8 cellular contexts compared by ENCODE assay signal in genomic region chr11:68118753-68119448, GRCh38. TPM values are rescaled to one million over a fixed set of nuclear protein-coding genes. Genes with fewer than 3 reads are reported as not detected.
DNase-seq lines count a peak whose midpoint lies in the region; ATAC-seq, FAIRE-seq and TF ChIP-seq lines count a peak whose summit lies in the region.

No MANE protein-coding gene starts in this region.

- H3K9ac ChIP-seq in HepG2 (ENCODE audit: insufficient read depth, low read depth, low read length): peak overlapping the region; percentile 85

- TF ChIP-seq POLR2A in HepG2 (IDR thresholded peaks at IDR 0.05; ENCODE audit: insufficient read depth in 1 of 2, low read depth in 2 of 2, low read length in 2 of 2): no peak

- peaks cover 67% of the 10 kb centered on the region for H3K4me1 ChIP-seq in HepG2 (ENCODE audit: insufficient read depth, low read length)

- 3% methylated on average over 4 of the region's 4 CpGs for WGBS in HepG2 (ENCODE audit: low lambda C conversion rate)

- no peak overlapping the region for H2AFZ ChIP-seq in HepG2 (ENCODE audit: low read length)

- no peak for TF ChIP-seq RAD21 in HepG2 (CRISPR knock-in tag; IDR thresholded peaks at IDR 0.05)

- H3K79me2 ChIP-seq in HepG2 (ENCODE audit: insufficient read depth, low read length): peaks cover 82% of the 10 kb centered on the region

- BruUV-seq in HepG2 (replicated peaks; lab: Mats Ljungman, UMichigan): TSS peak; percentile 49

- no peak for TF ChIP-seq EP300 in HepG2 (IDR thresholded peaks at IDR 0.05; ENCODE audit: low read depth in 2 of 2, low read length in 2 of 2)
- TF ChIP-seq EP300 in HepG2 (CRISPR knock-in tag; IDR thresholded peaks at IDR 0.05; ENCODE audit: borderline replicate concordance): no peak

- peak overlapping the region; percentile 83 for H3K27ac ChIP-seq in HepG2 (ENCODE audit: extremely low read length, insufficient read depth, low read length)

- H3K4me2 ChIP-seq in HepG2 (ENCODE audit: low read depth, low read length): peak overlapping the region; percentile 82

- ATAC-seq in natural killer cell (no peak), activated B cell treated with CpG ODN at 0.5 μM for 24 hours (ENCODE audit: low read depth) (no peak), HepG2 (no peak), GM18498 (IDR thresholded peaks at IDR 0.05; ENCODE audit: unreplicated experiment) (no peak)
- no peak for ATAC-seq in natural killer cell treated with Interleukin-12 subunit alpha and Interleukin-12 subunit beta and Interleukin-15 and Interleukin-18, amount 100 ng/mL, for 72 hours

- in situ Hi-C loops in HepG2 (cut with HindIII; ENCODE audit: extremely low pct_ligation_motif_present, low pct_unique_long_range_greater_than_20kb): no loop called here

- H3K36me3 Mint-ChIP-seq in natural killer cell (no peaks in the 10 kb centered on the region), activated B cell treated with CpG ODN at 0.5 μM for 24 hours (ENCODE audit: low read depth) (peaks cover 2% of the 10 kb centered on the region), type B pancreatic cell (peaks cover 11% of the 10 kb centered on the region)
- H3K36me3 Mint-ChIP-seq in natural killer cell treated with Interleukin-12 subunit alpha and Interleukin-12 subunit beta and Interleukin-15 and Interleukin-18, amount 100 ng/mL, for 72 hours: no peaks in the 10 kb centered on the region

- H3K9me3 ChIP-seq in HepG2 (ENCODE audit: low read length): no peaks in the 10 kb centered on the region

- FAIRE-seq in HepG2 (lab: Jason Lieb, UNC): no peak

- H3K4me3 Mint-ChIP-seq in natural killer cell (peak overlapping the region; percentile 31), activated B cell treated with CpG ODN at 0.5 μM for 24 hours (peak overlapping the region; percentile 69), type B pancreatic cell (peak overlapping the region; percentile 98)
- no peak overlapping the region for H3K4me3 Mint-ChIP-seq in natural killer cell treated with Interleukin-12 subunit alpha and Interleukin-12 subunit beta and Interleukin-15 and Interleukin-18, amount 100 ng/mL, for 72 hours

- POLR2A ChIA-PET in activated B cell treated with CpG ODN at 0.5 μM for 24 hours (lab: Charles Lee): interaction anchor here (1.0 kb wide), 1 partner anchor 81 kb away, joined by 3 read pairs; no protein-coding TSS in a partner anchor
- POLR2A ChIA-PET in HepG2 (lab: Yijun Ruan, JAX): interaction anchor here (0.9 to 7.3 kb wide), 10 partner anchors 9 to 90 kb away, joined by 3 to 98 read pairs (median 8); no protein-coding TSS in a partner anchor

- DNase-seq in natural killer cell: no peak
- no peak for DNase-seq in natural killer cell treated with Interleukin-12 subunit alpha and Interleukin-12 subunit beta and Interleukin-15 and Interleukin-18, amount 100 ng/mL, for 72 hours (ENCODE audit: low spot score)
- DNase-seq in activated B cell treated with CpG ODN at 0.5 μM for 24 hours: no peak
- no peak for DNase-seq in HepG2 (ENCODE audit: low spot score)
- no peak for DNase-seq in type B pancreatic cell (ENCODE audit: extremely low spot score, unreplicated experiment)
- DNase-seq in stimulated activated CD4-positive, alpha-beta T cell treated with anti-CD3 and anti-CD28 coated beads, Interleukin-2, amount 100 ng/mL, for 24 hours: no peak
- no peak for DNase-seq in foreskin melanocyte

- peaks cover 7 to 37% of the 10 kb centered on the region in 2 experiments; a peak in 4 of 5 replicates for H3K36me3 ChIP-seq in HepG2 (replicated peaks in 1 of 2; ENCODE audit: control insufficient read depth in 1 of 2, insufficient read depth in 2 of 2, low read length in 2 of 2)

- peak overlapping the region; percentile 74 to 93 (median 91) for H3K4me3 ChIP-seq in HepG2 (replicated peaks in 1 of 3; ENCODE audit: insufficient read depth in 1 of 3, low read depth in 2 of 3, low read length in 3 of 3)

- H3K27ac Mint-ChIP-seq in natural killer cell (peak overlapping the region in 1 of 2 donors; percentile 65), activated B cell treated with CpG ODN at 0.5 μM for 24 hours (peak overlapping the region; percentile 77), type B pancreatic cell (peak overlapping the region; percentile 95)
- H3K27ac Mint-ChIP-seq in natural killer cell treated with Interleukin-12 subunit alpha and Interleukin-12 subunit beta and Interleukin-15 and Interleukin-18, amount 100 ng/mL, for 72 hours: no peak overlapping the region

- H3K27me3 Mint-ChIP-seq in natural killer cell (ENCODE audit: low read depth in 2 of 2) (no peaks in the 10 kb centered on the region), activated B cell treated with CpG ODN at 0.5 μM for 24 hours (no peaks in the 10 kb centered on the region), type B pancreatic cell (no peaks in the 10 kb centered on the region)
- H3K27me3 Mint-ChIP-seq in natural killer cell treated with Interleukin-12 subunit alpha and Interleukin-12 subunit beta and Interleukin-15 and Interleukin-18, amount 100 ng/mL, for 72 hours: no peaks in the 10 kb centered on the region

- H3K9me3 Mint-ChIP-seq in natural killer cell (no peaks in the 10 kb centered on the region), activated B cell treated with CpG ODN at 0.5 μM for 24 hours (no peaks in the 10 kb centered on the region), type B pancreatic cell (no peaks in the 10 kb centered on the region)
- no peaks in the 10 kb centered on the region for H3K9me3 Mint-ChIP-seq in natural killer cell treated with Interleukin-12 subunit alpha and Interleukin-12 subunit beta and Interleukin-15 and Interleukin-18, amount 100 ng/mL, for 72 hours

- no peaks in the 10 kb centered on the region; a peak in 1 of 5 replicates for H3K27me3 ChIP-seq in HepG2 (ENCODE audit: control insufficient read depth in 1 of 2, insufficient read depth in 2 of 2, low read length in 2 of 2)

- CTCF ChIA-PET in activated B cell treated with CpG ODN at 0.5 μM for 24 hours (lab: Charles Lee): interaction anchor here (0.7 to 1.3 kb wide), 2 partner anchors 19 to 1398 kb away, joined by 3 to 4 read pairs; no protein-coding TSS in a partner anchor
- CTCF ChIA-PET in HepG2 (lab: Yijun Ruan, JAX; ENCODE audit: low intra/inter-chr PET ratio, low total read pairs): no interaction called here

- intact Hi-C loops in natural killer cell (cut with micrococcal nuclease): no loop called here
- intact Hi-C loops in activated B cell treated with CpG ODN at 0.5 μM for 24 hours (cut with micrococcal nuclease): no loop called here
- intact Hi-C loops in HepG2 (cut with micrococcal nuclease; ENCODE audit: unreplicated experiment): no loop called here

- no peak for TF ChIP-seq CTCF in natural killer cell (IDR thresholded peaks at IDR 0.05)
- no peak for TF ChIP-seq CTCF in activated B cell treated with CpG ODN at 0.5 μM for 24 hours (IDR thresholded peaks at IDR 0.05)
- TF ChIP-seq CTCF in HepG2 (CRISPR knock-in tag; IDR thresholded peaks at IDR 0.05): no peak
- no peak for TF ChIP-seq CTCF in type B pancreatic cell (conservative IDR thresholded peaks at IDR 0.05)

- H4K20me1 ChIP-seq in HepG2 (ENCODE audit: insufficient read depth, low read length): peaks cover 65% of the 10 kb centered on the region

- H3K4me1 Mint-ChIP-seq in natural killer cell (peaks cover 5 to 18% of the 10 kb centered on the region in 2 donors), activated B cell treated with CpG ODN at 0.5 μM for 24 hours (peaks cover 33% of the 10 kb centered on the region), type B pancreatic cell (ENCODE audit: unreplicated experiment) (peaks cover 39% of the 10 kb centered on the region)
- H3K4me1 Mint-ChIP-seq in natural killer cell treated with Interleukin-12 subunit alpha and Interleukin-12 subunit beta and Interleukin-15 and Interleukin-18, amount 100 ng/mL, for 72 hours (ENCODE audit: low read depth in 2 of 2): peaks cover 3 to 9% of the 10 kb centered on the region in 2 donors

TF ChIP-seq in HepG2, 621 proteins besides CTCF, POLR2A, EP300 and RAD21 (continues in another document):
- 0 out of 2 replicates have a peak, but pooled peaks have one; percentile 1 for TF ChIP-seq HDAC2 (CRISPR knock-in tag; IDR thresholded peaks at IDR 0.05)
- TF ChIP-seq ZNF570 (CRISPR knock-in tag; IDR thresholded peaks at IDR 0.05; ENCODE audit: borderline replicate concordance): no peak
- no peak for TF ChIP-seq LBX2 (CRISPR knock-in tag; IDR thresholded peaks at IDR 0.05; ENCODE audit: borderline replicate concordance)

RNA-seq across cellular contexts. Expression of gene CHKA, which starts 2.3 kb away (rescaled TPM):
- total RNA-seq in natural killer cell (10 to 100 TPM; 15.8 to 24.6 (median 24.4) TPM), activated B cell treated with CpG ODN at 0.5 μM for 24 hours (11.9 and 16.1 TPM in 2 replicates), HepG2 (2016; rRNA removed; fragmentation: Illumina TruSeq; extraction: Trizol) (83.6 and 92.7 TPM in 2 replicates), type B pancreatic cell (ENCODE audit: low replicate concordance) (32.2 and 46.7 TPM in 2 replicates)
- total RNA-seq in natural killer cell treated with Interleukin-12 subunit alpha and Interleukin-12 subunit beta and Interleukin-15 and Interleukin-18, amount 100 ng/mL, for 72 hours: 10 to 100 TPM; 10.6 to 34.9 TPM
- total RNA-seq in HepG2 (2016; cell fraction: cytosol; rRNA removed; fragmentation: Illumina TruSeq; extraction: Trizol; ENCODE audit: low read depth): 19.2 and 23.2 TPM in 2 replicates
- 87.5 and 87.8 TPM in 2 replicates for total RNA-seq in HepG2 (2016; cell fraction: insoluble cytoplasmic fraction; rRNA removed; fragmentation: Illumina TruSeq; extraction: Trizol)
- 52.5 and 57.2 TPM in 2 replicates for total RNA-seq in HepG2 (2016; cell fraction: membrane; rRNA removed; fragmentation: Illumina TruSeq; extraction: Trizol)
- 127 and 148 TPM in 2 replicates for total RNA-seq in HepG2 (2016; cell fraction: nucleus; rRNA removed; fragmentation: Illumina TruSeq; extraction: Trizol)
- polyA plus RNA-seq in HepG2 (2011; rRNA removed): 61.1 and 71.6 TPM in 2 replicates
- polyA plus RNA-seq in HepG2 (2011; cell fraction: cytosol; rRNA removed): 53.1 and 55.7 TPM in 2 replicates
- polyA plus RNA-seq in HepG2 (2011; cell fraction: nucleus; rRNA removed): 87.9 and 97.8 TPM in 2 replicates
- 57.3 and 69.6 TPM in 2 replicates for polyA plus RNA-seq in HepG2 (2012)
- 17.1 and 18.4 TPM in 2 replicates for polyA plus RNA-seq in HepG2 (2016; cell fraction: cytosol; fragmentation: Illumina TruSeq; extraction: Trizol; ENCODE audit: low read depth)
- polyA plus RNA-seq in HepG2 (2016; cell fraction: insoluble cytoplasmic fraction; fragmentation: Illumina TruSeq; extraction: Trizol; ENCODE audit: low read depth): 91.8 and 101 TPM in 2 replicates
- polyA plus RNA-seq in HepG2 (2016; cell fraction: membrane; fragmentation: Illumina TruSeq; extraction: Trizol; ENCODE audit: low read depth): 34.6 and 36.0 TPM in 2 replicates
- 309 and 329 TPM in 2 replicates for polyA plus RNA-seq in HepG2 (2016; cell fraction: nucleus; fragmentation: Illumina TruSeq; extraction: Trizol; ENCODE audit: insufficient read depth, low read depth)
- 46.2 and 97.9 TPM in 2 replicates for polyA minus RNA-seq in HepG2 (2011; rRNA and poly(A)+ RNA removed; ENCODE audit: low replicate concordance)
- 41.1 and 41.4 TPM in 2 replicates for polyA minus RNA-seq in HepG2 (2011; cell fraction: cytosol; rRNA and poly(A)+ RNA removed)
- polyA minus RNA-seq in HepG2 (2011; cell fraction: nucleus; rRNA and poly(A)+ RNA removed): 84.0 and 96.3 TPM in 2 replicates

Comparison
In these comparisons a context has a peak if more than half of its experiments do, and no peak if none do; other contexts are left out.
1. H3K27ac Mint-ChIP-seq: peak in activated B cell treated with CpG ODN at 0.5 μM for 24 hours (single experiment) and type B pancreatic cell (single experiment); none in natural killer cell treated with Interleukin-12 subunit alpha and Interleukin-12 subunit beta and Interleukin-15 and Interleukin-18, amount 100 ng/mL, for 72 hours (0 of 2).